Comparison of ENCODE assay signal across 9 cellular contexts in the genomic region with DNA sequence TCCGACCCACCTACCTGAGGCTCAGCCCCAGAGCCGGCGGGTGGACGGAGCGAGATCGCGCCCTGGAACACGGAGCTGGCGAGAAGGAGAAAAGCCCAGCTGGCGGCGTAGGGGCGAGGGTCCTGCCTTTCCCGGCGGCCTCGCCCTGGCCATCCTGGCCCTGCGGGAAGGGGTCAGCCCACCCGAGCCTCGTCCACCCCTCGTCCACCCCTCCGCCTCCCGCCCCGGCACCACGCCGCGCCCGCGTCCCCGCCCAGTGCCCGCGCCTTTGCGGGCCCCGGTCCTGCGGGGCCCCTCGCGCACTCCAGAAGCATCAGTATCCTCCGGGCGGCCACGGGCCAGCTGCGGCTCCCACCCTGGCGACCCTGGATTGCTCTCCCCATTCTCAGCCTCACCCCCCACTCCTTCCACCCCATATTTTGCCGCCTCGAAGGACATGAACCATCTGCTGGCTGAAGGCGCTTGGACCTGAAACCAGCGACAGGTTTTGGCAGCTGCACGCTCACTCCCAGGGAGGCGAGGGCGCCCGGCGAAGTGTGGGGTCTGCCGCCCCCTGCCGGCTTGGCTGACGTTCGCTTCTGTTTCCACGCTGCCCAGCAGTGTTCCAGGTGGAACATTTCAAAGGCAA.
DNase-seq lines count a peak whose midpoint lies in the region; ATAC-seq and TF ChIP-seq lines count a peak whose summit lies in the region.
"Had no signal": no experiment of that assay in that cellular context is flagged by ENCODE, and none has a peak within 500 bp of the region (broad histone marks: within the 10 kb centered on the region; RNA-seq: fewer than 3 reads in every experiment).

No MANE protein-coding gene starts in this region.

- no peak for TF ChIP-seq EP300 in suprapubic skin (IDR thresholded peaks at IDR 0.05)

- H3K36me3 ChIP-seq in suprapubic skin, result no peaks in the 10 kb centered on the region
- H3K36me3 ChIP-seq: BLaER1 had no signal

- H3K4me1 ChIP-seq in suprapubic skin, result peaks cover 5% of the 10 kb centered on the region

- TF ChIP-seq CTCF in nephron (IDR thresholded peaks at IDR 0.05; ENCODE audit: unreplicated experiment in 3 of 3) (peak; percentile 86 to 93 (median 91)), suprapubic skin (IDR thresholded peaks at IDR 0.05) (peak in 1 of 2 donors; percentile 76)

- ATAC-seq in HG03095 (IDR thresholded peaks at IDR 0.05; ENCODE audit: unreplicated experiment), result peak; percentile 95

- no peak overlapping the region for H3K27ac Mint-ChIP-seq in activated T-helper 1 cell treated with anti-CD3 and anti-CD28 coated beads, Interleukin-12 subunit alpha, Interleukin-12 subunit beta, Interleukin-2, Interleukin-4 antibody, amounts not matched to agents 30 ng/mL and 10 ng/mL and 1 ng/mL, durations not matched to agents 14 hours and 24 hours and 36 hours
- H3K27ac Mint-ChIP-seq in nephron, result peak overlapping the region in 2 of 3 experiments; percentile 58 to 75

- DNase-seq in NCI-H2196 (lab: John Stamatoyannopoulos, UW; ENCODE audit: unreplicated experiment), result peak; percentile 7
- no peak for DNase-seq in NCI-H2196 treated with DMSO at 0.1 percent for 48 hours (lab: John Stamatoyannopoulos, UW; ENCODE audit: unreplicated experiment)
- peak; percentile 76 for DNase-seq in NCI-H748 (lab: John Stamatoyannopoulos, UW; ENCODE audit: unreplicated experiment)
- DNase-seq in activated T-helper 1 cell treated with anti-CD3 and anti-CD28 coated beads, Interleukin-12 subunit alpha, Interleukin-12 subunit beta, Interleukin-2, Interleukin-4 antibody, amounts not matched to agents 30 ng/mL and 10 ng/mL and 1 ng/mL, durations not matched to agents 14 hours and 24 hours and 36 hours (ENCODE audit: low spot score), result peak; percentile 24
- peak; percentile 35 for DNase-seq in fibroblast of the conjunctiva (ENCODE audit: low read depth)
- peak; percentile 67 to 80 for DNase-seq in suprapubic skin (ENCODE audit: low spot score in 2 of 2)

- peaks cover 27% of the 10 kb centered on the region for H3K27me3 Mint-ChIP-seq in activated T-helper 1 cell treated with anti-CD3 and anti-CD28 coated beads, Interleukin-12 subunit alpha, Interleukin-12 subunit beta, Interleukin-2, Interleukin-4 antibody, amounts not matched to agents 30 ng/mL and 10 ng/mL and 1 ng/mL, durations not matched to agents 14 hours and 24 hours and 36 hours (ENCODE audit: insufficient read depth)
- H3K27me3 Mint-ChIP-seq in nephron (ENCODE audit: low read depth), result peaks cover 3% of the 10 kb centered on the region

- H3K4me1 Mint-ChIP-seq in activated T-helper 1 cell treated with anti-CD3 and anti-CD28 coated beads, Interleukin-12 subunit alpha, Interleukin-12 subunit beta, Interleukin-2, Interleukin-4 antibody, amounts not matched to agents 30 ng/mL and 10 ng/mL and 1 ng/mL, durations not matched to agents 14 hours and 24 hours and 36 hours (ENCODE audit: low read depth), result no peaks in the 10 kb centered on the region
- H3K4me1 Mint-ChIP-seq in nephron, result peaks cover 10% of the 10 kb centered on the region

- peak overlapping the region; percentile 67 for H3K4me3 Mint-ChIP-seq in activated T-helper 1 cell treated with anti-CD3 and anti-CD28 coated beads, Interleukin-12 subunit alpha, Interleukin-12 subunit beta, Interleukin-2, Interleukin-4 antibody, amounts not matched to agents 30 ng/mL and 10 ng/mL and 1 ng/mL, durations not matched to agents 14 hours and 24 hours and 36 hours
- H3K4me3 Mint-ChIP-seq in nephron, result peak overlapping the region; percentile 96 to 97 (median 97)

- peaks cover 10% of the 10 kb centered on the region for H3K27me3 ChIP-seq in suprapubic skin
- H3K27me3 ChIP-seq: BLaER1 had no signal

- no peaks in the 10 kb centered on the region for H3K36me3 Mint-ChIP-seq in activated T-helper 1 cell treated with anti-CD3 and anti-CD28 coated beads, Interleukin-12 subunit alpha, Interleukin-12 subunit beta, Interleukin-2, Interleukin-4 antibody, amounts not matched to agents 30 ng/mL and 10 ng/mL and 1 ng/mL, durations not matched to agents 14 hours and 24 hours and 36 hours (ENCODE audit: low read depth)
- no peaks in the 10 kb centered on the region for H3K36me3 Mint-ChIP-seq in nephron (ENCODE audit: low read depth)

- peaks cover 8% of the 10 kb centered on the region for H3K9me3 ChIP-seq in suprapubic skin

- TF ChIP-seq POLR2A in suprapubic skin (IDR thresholded peaks at IDR 0.05), result no peak

- peaks cover 5% of the 10 kb centered on the region for H3K9me3 Mint-ChIP-seq in activated T-helper 1 cell treated with anti-CD3 and anti-CD28 coated beads, Interleukin-12 subunit alpha, Interleukin-12 subunit beta, Interleukin-2, Interleukin-4 antibody, amounts not matched to agents 30 ng/mL and 10 ng/mL and 1 ng/mL, durations not matched to agents 14 hours and 24 hours and 36 hours
- peaks cover 7% of the 10 kb centered on the region for H3K9me3 Mint-ChIP-seq in nephron

- H3K27ac ChIP-seq in suprapubic skin, result no peak overlapping the region
- H3K27ac ChIP-seq: BLaER1 had no signal

- peak overlapping the region; percentile 59 for H3K4me3 ChIP-seq in suprapubic skin
- H3K4me3 ChIP-seq: BLaER1 had no signal

- intact Hi-C loops in activated T-helper 1 cell treated with anti-CD3 and anti-CD28 coated beads, Interleukin-12 subunit alpha, Interleukin-12 subunit beta, Interleukin-2, Interleukin-4 antibody, amounts not matched to agents 30 ng/mL and 10 ng/mL and 1 ng/mL, durations not matched to agents 14 hours and 24 hours and 36 hours (cut with micrococcal nuclease), result loop anchor here (1.0 to 5.0 kb wide), 2 partner anchors 34 to 245 kb away; no protein-coding TSS in a partner anchor

- 3% methylated on average over 38 of the region's 54 CpGs for WGBS in suprapubic skin
